23 cellular contexts compared by ENCODE assay signal in the genomic region with DNA sequence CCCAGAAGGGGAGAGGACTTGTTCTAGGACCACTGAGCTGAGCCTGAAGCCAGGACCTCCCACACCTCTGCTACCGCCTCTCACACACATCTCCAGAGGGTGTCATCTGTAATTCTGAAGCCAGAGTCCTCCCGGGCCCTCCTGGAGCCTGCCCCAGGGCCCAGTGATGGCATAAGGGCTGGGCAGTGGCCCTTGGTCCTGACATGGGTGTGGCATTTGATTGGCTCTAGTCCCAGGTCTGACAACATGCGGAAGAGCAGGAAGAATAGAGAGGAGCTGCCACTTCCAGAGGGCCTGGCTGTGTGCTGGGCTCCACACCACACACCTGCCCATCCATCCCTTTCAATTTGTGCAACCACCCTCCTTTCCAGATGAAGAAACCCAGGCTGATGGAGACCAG.
A peak's percentile ranks its signal among the peaks of the same experiment; 100 is the strongest.
DNase-seq lines count a peak whose midpoint lies in the region; ATAC-seq, FAIRE-seq and TF ChIP-seq lines count a peak whose summit lies in the region.
"Had no signal": no experiment of that assay in that cellular context is flagged by ENCODE, and none has a peak within 500 bp of the region (broad histone marks: within the 10 kb centered on the region; RNA-seq: fewer than 3 reads in every experiment).

No MANE protein-coding gene starts in this region.

- H3K4me1 ChIP-seq in DND-41 (ENCODE audit: insufficient read depth, low read length) (peaks cover 30% of the 10 kb centered on the region), colonic mucosa (no peaks in the 10 kb centered on the region), mucosa of descending colon (ENCODE audit: low read depth) (no peaks in the 10 kb centered on the region), small intestine (ENCODE audit: control insufficient read depth in 2 of 2, insufficient read depth in 1 of 2, low read depth in 1 of 2, low read length in 1 of 2) (no peaks in the 10 kb centered on the region)
- H3K4me1 ChIP-seq: A549 had no signal

- H3K36me3 ChIP-seq in DND-41 (ENCODE audit: insufficient read depth, low read length): no peaks in the 10 kb centered on the region
- H3K36me3 ChIP-seq in colonic mucosa: no peaks in the 10 kb centered on the region
- no peaks in the 10 kb centered on the region for H3K36me3 ChIP-seq in mucosa of descending colon (ENCODE audit: low read depth)
- no peaks in the 10 kb centered on the region for H3K36me3 ChIP-seq in small intestine (ENCODE audit: control insufficient read depth in 2 of 2, insufficient read depth in 2 of 2, low read length in 2 of 2)

- H2AFZ ChIP-seq in DND-41 (ENCODE audit: low read depth, low read length): no peak overlapping the region
- H2AFZ ChIP-seq: GM23248 had no signal

- intact Hi-C loops in colonic mucosa (cut with DNase I): no loop called here
- intact Hi-C loops in mucosa of descending colon (cut with DNase I, micrococcal nuclease): no loop called here

- no peaks in the 10 kb centered on the region for H4K20me1 ChIP-seq in DND-41 (ENCODE audit: insufficient read depth, low read length)

- no peak for FAIRE-seq in small intestine (lab: Jason Lieb, UNC)
- FAIRE-seq: A549, GM12878, GM19239, H1 had no signal

- no peak for TF ChIP-seq CTCF in DND-41 (IDR thresholded peaks at IDR 0.05; ENCODE audit: borderline replicate concordance, extremely low read depth, low read length, poor library complexity, severe bottlenecking)
- TF ChIP-seq CTCF in colonic mucosa (IDR thresholded peaks at IDR 0.05): no peak
- TF ChIP-seq CTCF in mucosa of descending colon (IDR thresholded peaks at IDR 0.05): no peak

- WGBS in small intestine, 3 donors: 40 to 76% (median 49%) methylated on average over 3 of the region's 3 CpGs

- H3K9me3 ChIP-seq in DND-41 (ENCODE audit: insufficient read depth, low read length, severe bottlenecking): peaks cover 3% of the 10 kb centered on the region
- H3K9me3 ChIP-seq in colonic mucosa: no peaks in the 10 kb centered on the region
- H3K9me3 ChIP-seq in mucosa of descending colon: no peaks in the 10 kb centered on the region
- H3K9me3 ChIP-seq in small intestine (ENCODE audit: control insufficient read depth, low read depth): no peaks in the 10 kb centered on the region

- H3K27ac ChIP-seq in DND-41 (ENCODE audit: low read length) (peak overlapping the region; percentile 13), colonic mucosa (no peak overlapping the region), small intestine (ENCODE audit: low read depth in 1 of 2, low read length in 1 of 2) (no peak overlapping the region)
- H3K27ac ChIP-seq: A549, GM23248 had no signal

- H3K27me3 ChIP-seq in DND-41 (ENCODE audit: insufficient read depth, low read length, poor library complexity) (no peaks in the 10 kb centered on the region), colonic mucosa (no peaks in the 10 kb centered on the region), small intestine (ENCODE audit: control insufficient read depth in 2 of 2, insufficient read depth in 2 of 2, low read length in 2 of 2) (no peaks in the 10 kb centered on the region)

- DNase-seq in DND-41 (no peak), colonic mucosa (peak; percentile 40), mucosa of descending colon (peak in 2 of 3 donors; percentile 55 to 56), small intestine (peak; percentile 80), NAMALWA (ENCODE audit: low spot score) (no peak), HCEC 1CT (no peak), AG08396 (ENCODE audit: low spot score) (no peak)
- DNase-seq: 8988T; ACHN; C1 segment of cervical spinal cord; Calu3; CD4-positive, alpha-beta memory T cell; COR-L47; DMS153; EL; GDM1; GM23248; H7 had no signal

- no peaks in the 10 kb centered on the region for H3K79me2 ChIP-seq in DND-41 (ENCODE audit: insufficient read depth, low read length)

- ATAC-seq in DND-41 (ENCODE audit: insufficient read depth, low read depth): no peak
- peak; percentile 90 for ATAC-seq in mucosa of descending colon
- ATAC-seq: A549, GM12878, HCT116 had no signal

- H3K9ac ChIP-seq in DND-41 (ENCODE audit: low read depth, low read length) (no peak overlapping the region), colonic mucosa (ENCODE audit: low read depth in 2 of 2, low read length in 2 of 2) (no peak overlapping the region)
- H3K9ac ChIP-seq: GM23248 had no signal

- no peak overlapping the region for H3K4me2 ChIP-seq in DND-41 (ENCODE audit: insufficient read depth, low read length)
- H3K4me2 ChIP-seq: A549 had no signal

- H3K4me3 ChIP-seq in DND-41 (ENCODE audit: low read depth in 1 of 2, low read length in 2 of 2): no peak overlapping the region
- no peak overlapping the region for H3K4me3 ChIP-seq in colonic mucosa
- H3K4me3 ChIP-seq in mucosa of descending colon: no peak overlapping the region
- no peak overlapping the region for H3K4me3 ChIP-seq in small intestine (ENCODE audit: low read depth in 1 of 2, low read length in 2 of 2)
- H3K4me3 ChIP-seq: A549, GM12878, GM23248 had no signal

Comparison
In these comparisons a context has a peak if more than half of its experiments do, and no peak if none do; other contexts are left out.
1. DNase-seq: peak in colonic mucosa (single experiment), mucosa of descending colon (2 of 3) and small intestine (single experiment); none in DND-41 (single experiment), NAMALWA (single experiment), HCEC 1CT (single experiment) and AG08396 (single experiment).